ENCODE assay signal across 8 cellular contexts in the genomic region with DNA sequence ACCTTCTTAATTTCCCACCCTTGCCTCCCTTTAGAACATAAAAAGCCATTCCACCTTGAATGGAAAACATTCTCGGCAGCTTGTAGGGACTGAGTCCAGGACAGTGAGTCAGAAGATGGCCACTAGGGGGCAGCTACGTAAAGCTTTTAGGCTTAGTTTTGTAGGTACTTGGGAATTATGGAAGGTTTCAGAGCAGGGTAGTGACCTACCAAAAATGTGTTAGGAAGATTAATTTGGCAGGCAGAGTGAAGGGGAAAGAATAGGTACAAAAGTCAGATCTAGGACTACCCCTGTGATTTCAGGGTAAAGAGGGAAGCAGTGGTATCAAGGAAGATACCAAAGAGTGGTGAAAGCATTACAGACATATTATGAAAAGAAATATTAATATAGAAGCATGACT.
DNase-seq lines count a peak whose midpoint lies in the region; ATAC-seq lines count a peak whose summit lies in the region.

No MANE protein-coding gene starts in this region.

- peaks cover 7% of the 10 kb centered on the region for H3K4me1 ChIP-seq in adipocyte (ENCODE audit: control insufficient read depth, insufficient read depth, low read length)

- peak; percentile 46 for DNase-seq in D341Med (ENCODE audit: low spot score)
- DNase-seq in NCI-H69 (lab: John Stamatoyannopoulos, UW) = peak; percentile 69
- DNase-seq in adipocyte (ENCODE audit: low read depth) = peak; percentile 92
- DNase-seq in hypothalamus (lab: John Stamatoyannopoulos, UW) = peak in 30 of 51 donors; percentile 1 to 69 (median 12)
- peak; percentile 40 for DNase-seq in smooth muscle cell of the brain vasculature (ENCODE audit: low read depth, low spot score)

- H3K4me3 ChIP-seq in adipocyte (ENCODE audit: low read length) = no peak overlapping the region

- ATAC-seq in GM19043 (IDR thresholded peaks at IDR 0.05; ENCODE audit: low read depth, unreplicated experiment) (peak; percentile 70), HG03378 (IDR thresholded peaks at IDR 0.05; ENCODE audit: unreplicated experiment) (peak; percentile 70), GM21526 (IDR thresholded peaks at IDR 0.05; ENCODE audit: low FRiP score, unreplicated experiment) (no peak)

- no peaks in the 10 kb centered on the region for H3K36me3 ChIP-seq in adipocyte (ENCODE audit: control insufficient read depth, insufficient read depth, low read length, severe bottlenecking)

- H3K9ac ChIP-seq in adipocyte (ENCODE audit: low read length) = no peak overlapping the region

- H3K27me3 ChIP-seq in adipocyte (replicated peaks; ENCODE audit: control insufficient read depth, insufficient read depth, low read length) = no peaks in the 10 kb centered on the region

- peaks cover 8% of the 10 kb centered on the region for H3K9me3 ChIP-seq in adipocyte (ENCODE audit: control insufficient read depth, low read length)

Comparison
In these comparisons a context has a peak if more than half of its experiments do, and no peak if none do; other contexts are left out.
1. DNase-seq: peak in every context shown above with its lines; median percentile 92 in adipocyte; 69 in NCI-H69; 46 in D341Med; 40 in smooth muscle cell of the brain vasculature; 12 in hypothalamus.